In the genomic region with DNA sequence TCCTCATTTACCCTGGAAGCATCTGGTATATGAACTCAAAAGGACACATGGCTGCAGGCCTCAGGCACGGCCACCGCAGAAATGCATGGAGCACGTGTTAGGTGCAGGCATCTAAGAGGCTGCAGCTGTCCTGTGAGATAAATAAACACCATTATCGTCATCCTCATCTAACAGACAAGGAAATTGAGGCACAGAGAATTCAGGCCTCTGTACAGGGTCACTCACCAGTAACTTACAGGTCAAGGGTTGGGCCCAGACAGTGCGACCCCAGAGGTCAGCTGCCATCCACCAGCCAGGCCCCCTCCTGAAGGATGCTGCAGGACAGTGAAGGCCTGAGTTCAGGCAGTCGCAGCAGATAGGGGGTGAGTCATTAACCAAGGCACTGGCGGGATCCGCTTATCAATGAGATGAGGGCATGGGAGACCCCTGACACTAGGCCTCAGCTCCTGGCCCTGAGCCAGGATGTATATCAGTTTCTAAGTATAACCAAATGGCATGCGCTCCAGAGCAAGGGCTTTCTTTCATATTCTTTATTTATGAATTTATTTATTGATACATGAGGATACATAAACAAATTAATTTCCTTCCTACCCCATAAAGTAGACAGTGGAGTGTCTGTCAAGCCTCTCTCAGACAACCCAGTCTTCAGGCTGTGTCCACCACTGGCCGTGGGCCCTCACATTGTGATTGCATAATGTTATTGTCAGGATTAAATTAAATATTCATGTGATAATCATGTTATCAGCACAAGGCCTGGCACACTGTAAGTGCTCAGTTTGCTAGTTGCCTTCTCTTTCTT, we compare ENCODE assay signal across 15 cellular contexts.
A peak's percentile ranks its signal among the peaks of the same experiment; 100 is the strongest.
DNase-seq lines count a peak whose midpoint lies in the region; TF ChIP-seq lines count a peak whose summit lies in the region.
"Had no signal": no experiment of that assay in that cellular context is flagged by ENCODE, and none has a peak within 500 bp of the region (broad histone marks: within the 10 kb centered on the region; RNA-seq: fewer than 3 reads in every experiment).

No MANE protein-coding gene starts in this region.

- H3K27me3 ChIP-seq in BLaER1 (no peaks in the 10 kb centered on the region), sigmoid colon (no peaks in the 10 kb centered on the region)
- H3K27me3 ChIP-seq: Peyer's patch had no signal

- H3K27ac ChIP-seq in BLaER1: no peak overlapping the region
- H3K27ac ChIP-seq in sigmoid colon: no peak overlapping the region
- H3K27ac ChIP-seq: Peyer's patch had no signal

- peak; percentile 84 for DNase-seq in OCI-M1 (lab: John Stamatoyannopoulos, UW)
- DNase-seq in erythroblast (lab: John Stamatoyannopoulos, UW): peak; percentile 91 to 94
- peak; percentile 38 for DNase-seq in sigmoid colon
- no peak for DNase-seq in T-helper 1 cell
- no peak for DNase-seq in activated CD4-positive, alpha-beta T cell treated with anti-CD3 and anti-CD28 coated beads, Interleukin-2, amount 50 U/mL, for 1 hour
- no peak for DNase-seq in AG08395 (ENCODE audit: low spot score)
- DNase-seq: ACHN, C1 segment of cervical spinal cord, DMS 273 treated with DMSO at 0.1 percent for 48 hours, Karpas-422, NCI-H1930, NCI-H2171 treated with DMSO at 0.1 percent for 48 hours, NCI-H510A had no signal

- peak overlapping the region; percentile 73 for H3K4me2 ChIP-seq in BLaER1

- H3K9ac ChIP-seq in BLaER1: no peak overlapping the region

- H3K4me3 ChIP-seq in BLaER1: no peak overlapping the region
- H3K4me3 ChIP-seq in sigmoid colon: no peak overlapping the region
- H3K4me3 ChIP-seq: Peyer's patch had no signal

- H3K4me1 ChIP-seq in BLaER1 (peaks cover 67% of the 10 kb centered on the region), sigmoid colon (peaks cover 0 to 9% (median 3%) of the 10 kb centered on the region in 4 donors)
- H3K4me1 ChIP-seq: Peyer's patch had no signal

- TF ChIP-seq POLR2A in erythroblast (IDR thresholded peaks at IDR 0.05; ENCODE audit: low read length): no peak
- TF ChIP-seq POLR2A in sigmoid colon (IDR thresholded peaks at IDR 0.05): no peak

- intact Hi-C loops in sigmoid colon (cut with DNase I): no loop called here

- no peaks in the 10 kb centered on the region for H3K9me3 ChIP-seq in BLaER1
- no peaks in the 10 kb centered on the region for H3K9me3 ChIP-seq in sigmoid colon
- H3K9me3 ChIP-seq: Peyer's patch had no signal

- no peak for TF ChIP-seq CTCF in sigmoid colon (IDR thresholded peaks at IDR 0.05)

- 88 to 91% methylated on average over 10 of the region's 10 CpGs for WGBS in sigmoid colon, 2 donors

- H4K20me1 ChIP-seq in BLaER1: no peaks in the 10 kb centered on the region

- no peak for TF ChIP-seq EP300 in sigmoid colon (IDR thresholded peaks at IDR 0.05)

- H3K36me3 ChIP-seq in BLaER1 (no peaks in the 10 kb centered on the region), sigmoid colon (no peaks in the 10 kb centered on the region)
- H3K36me3 ChIP-seq: Peyer's patch had no signal

Comparison
In these comparisons a context has a peak if more than half of its experiments do, and no peak if none do; other contexts are left out.
1. DNase-seq: peak in OCI-M1 (single experiment), erythroblast (2 of 2) and sigmoid colon (single experiment); none in T-helper 1 cell (0 of 5), activated CD4-positive, alpha-beta T cell treated with anti-CD3 and anti-CD28 coated beads, Interleukin-2, amount 50 U/mL, for 1 hour (single experiment) and AG08395 (single experiment).